Comparison of ENCODE assay signal across 8 cellular contexts in the genomic region with DNA sequence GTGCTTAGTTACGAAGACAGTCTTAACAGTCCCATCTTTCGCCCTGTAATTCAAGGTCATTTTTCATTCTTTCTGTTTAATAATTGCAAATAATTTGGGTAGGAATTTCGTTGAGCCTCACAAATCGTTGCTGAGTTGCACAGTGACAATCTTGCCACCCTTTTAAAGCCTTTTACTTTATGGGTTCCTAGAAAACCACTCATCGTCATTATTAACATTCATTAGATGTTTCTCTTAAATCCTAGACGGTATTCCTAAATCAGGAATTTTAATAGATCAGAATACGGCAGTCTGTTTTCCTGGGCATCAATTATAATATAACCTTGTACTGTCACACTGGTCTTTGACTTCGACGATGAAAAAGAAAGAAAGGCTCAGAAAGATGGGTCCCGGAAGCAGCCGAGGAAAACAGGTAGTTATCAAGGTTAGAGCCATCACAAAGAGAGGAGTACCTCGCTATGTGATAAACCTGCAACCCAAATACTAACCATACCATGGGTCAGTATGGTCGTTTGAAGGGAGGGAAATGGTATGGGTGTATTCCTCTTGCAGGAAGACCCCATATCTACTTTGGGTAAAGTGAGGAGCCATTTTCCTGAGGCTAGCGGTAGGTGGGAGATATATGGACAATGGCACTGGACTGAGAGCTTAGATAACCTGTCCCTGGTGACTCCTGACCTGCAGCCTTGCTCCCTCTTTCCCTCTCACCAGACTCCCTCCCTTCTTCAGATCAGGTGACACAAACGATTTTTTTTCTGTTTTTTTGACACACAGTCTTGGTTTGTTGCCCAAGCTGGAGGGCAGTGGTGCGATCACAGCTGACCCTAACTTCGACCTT. TPM values are rescaled to one million over a fixed set of nuclear protein-coding genes. Genes with fewer than 3 reads are reported as not detected.
DNase-seq lines count a peak whose midpoint lies in the region; ATAC-seq, FAIRE-seq and TF ChIP-seq lines count a peak whose summit lies in the region.

No MANE protein-coding gene starts in this region.

- H3K27me3 ChIP-seq in mucosa of rectum (ENCODE audit: control insufficient read depth in 2 of 2, insufficient read depth in 2 of 2, low read length in 2 of 2) = no peaks in the 10 kb centered on the region

- peak; percentile 2 for ATAC-seq in GM19043 (IDR thresholded peaks at IDR 0.05; ENCODE audit: low read depth, unreplicated experiment)

- peak overlapping the region; percentile 98 to 99 for H3K27ac ChIP-seq in mucosa of rectum (ENCODE audit: low read depth in 2 of 2, low read length in 2 of 2)

- DNase-seq in LNCaP clone FGC (ENCODE audit: low read depth) = no peak
- DNase-seq in central memory CD4-positive, alpha-beta T cell = peak; percentile 21
- DNase-seq in NCI-H2196 (lab: John Stamatoyannopoulos, UW; ENCODE audit: unreplicated experiment) = no peak
- DNase-seq in frontal cortex (ENCODE audit: low spot score in 2 of 2) = no peak
- no peak for DNase-seq in midbrain (lab: John Stamatoyannopoulos, UW)
- no peak for DNase-seq in T-helper 9 cell

- TF ChIP-seq CTCF in LNCaP clone FGC (IDR thresholded peaks at IDR 0.05; ENCODE audit: control insufficient read depth, extremely low read depth, insufficient read depth) = no peak

- H3K9me3 ChIP-seq in mucosa of rectum (ENCODE audit: control insufficient read depth in 2 of 2, low read length in 2 of 2) = no peaks in the 10 kb centered on the region

- H3K9ac ChIP-seq in mucosa of rectum (ENCODE audit: low read depth in 1 of 2, low read length in 2 of 2) = peak overlapping the region; percentile 98 to 100

- no peak for FAIRE-seq in frontal cortex (lab: Jason Lieb, UNC)

- peak overlapping the region; percentile 97 for H3K4me3 ChIP-seq in LNCaP clone FGC (ENCODE audit: low read depth, low read length)
- H3K4me3 ChIP-seq in mucosa of rectum (ENCODE audit: low read length in 2 of 2) = peak overlapping the region; percentile 97

- H3K4me1 ChIP-seq in mucosa of rectum (ENCODE audit: control insufficient read depth in 2 of 2, insufficient read depth in 2 of 2, low read length in 2 of 2) = peaks cover 15 to 25% of the 10 kb centered on the region in 2 donors

- no peaks in the 10 kb centered on the region for H3K36me3 ChIP-seq in mucosa of rectum (ENCODE audit: control insufficient read depth in 2 of 2, insufficient read depth in 2 of 2, low read length in 2 of 2)

RNA-seq across cellular contexts. Expression of gene SF3B1, which starts 1.0 kb away (rescaled TPM):
- 250 TPM for total RNA-seq in frontal cortex

RNA-seq across cellular contexts. Expression of gene COQ10B, which starts 17.5 kb away (rescaled TPM):
- total RNA-seq in frontal cortex = 35.9 TPM
